Comparison of ENCODE assay signal across 30 cellular contexts in genomic region chr22:26923498-26923897, GRCh38.
"Had no signal": no experiment of that assay in that cellular context is flagged by ENCODE, and none has a peak within 500 bp of the region (broad histone marks: within the 10 kb centered on the region; RNA-seq: fewer than 3 reads in every experiment).

No MANE protein-coding gene starts in this region.

- H2AFZ ChIP-seq: PC-9 had no signal

- H3K4me1 Mint-ChIP-seq: activated CD4-positive, alpha-beta T cell treated with anti-CD3 and anti-CD28 coated beads, Interleukin-2, amount 10 ng/mL, durations not matched to agents 7 days and 5 days; activated T-helper 17 cell treated with anti-CD3 and anti-CD28 coated beads, Interleukin-2, amount 50 U/mL, for 72 hours; central memory CD8-positive, alpha-beta T cell; T-cell had no signal

- H3K27me3 ChIP-seq: MG63 had no signal

- DNase-seq: activated CD4-positive, alpha-beta memory T cell treated with anti-CD3 and anti-CD28 coated beads for 36 hours; activated CD4-positive, alpha-beta T cell treated with anti-CD3 and anti-CD28 coated beads, Interleukin-2, amount 10 ng/mL, durations not matched to agents 7 days and 5 days; activated CD4-positive, CD25-positive, alpha-beta regulatory T cell; activated gamma-delta T cell; activated T-cell treated with anti-CD3 and anti-CD28 coated beads for 4 hours; activated T-cell treated with anti-CD3 and anti-CD28 coated beads, Interleukin-2, amount 50 U/mL, for 48 hours; amygdala; MG63; MV-4-11; NCI-H1092 treated with DMSO at 0.1 percent for 48 hours; NCI-H1436 treated with DMSO at 0.1 percent for 48 hours; NCI-H187; NCI-H2081; NCI-H2171; NCI-H2227 treated with DMSO at 0.1 percent for 48 hours; NCI-H446 treated with DMSO at 0.1 percent for 48 hours; NCI-H524 treated with DMSO at 0.1 percent for 48 hours; NCI-H82; PC-9; SIG-M5; T-cell; T-helper 2 cell; T1000 had no signal

- H3K9me3 ChIP-seq: MG63 had no signal

- FAIRE-seq: astrocyte, TTC549 had no signal

- H3K27me3 Mint-ChIP-seq: activated CD4-positive, alpha-beta T cell treated with anti-CD3 and anti-CD28 coated beads, Interleukin-2, amount 10 ng/mL, durations not matched to agents 7 days and 5 days; activated T-helper 17 cell treated with anti-CD3 and anti-CD28 coated beads, Interleukin-2, amount 50 U/mL, for 72 hours had no signal

- H3K9me3 Mint-ChIP-seq: activated CD4-positive, alpha-beta memory T cell treated with anti-CD3 and anti-CD28 coated beads for 36 hours; activated CD4-positive, alpha-beta T cell treated with anti-CD3 and anti-CD28 coated beads, Interleukin-2, amount 10 ng/mL, durations not matched to agents 7 days and 5 days; activated naive CD4-positive, alpha-beta T cell treated with anti-CD3 and anti-CD28 coated beads for 36 hours; activated T-helper 17 cell treated with anti-CD3 and anti-CD28 coated beads, Interleukin-2, amount 50 U/mL, for 72 hours; brain; central memory CD8-positive, alpha-beta T cell; T-cell had no signal

- H3K27ac Mint-ChIP-seq: activated CD4-positive, alpha-beta memory T cell treated with anti-CD3 and anti-CD28 coated beads for 36 hours; activated CD4-positive, alpha-beta T cell treated with anti-CD3 and anti-CD28 coated beads, Interleukin-2, amount 10 ng/mL, durations not matched to agents 7 days and 5 days; activated naive CD4-positive, alpha-beta T cell treated with anti-CD3 and anti-CD28 coated beads for 36 hours; activated naive CD8-positive, alpha-beta T cell; activated T-helper 17 cell treated with anti-CD3 and anti-CD28 coated beads, Interleukin-2, amount 50 U/mL, for 72 hours; T-cell had no signal

- H3K36me3 Mint-ChIP-seq: activated CD4-positive, alpha-beta memory T cell treated with anti-CD3 and anti-CD28 coated beads for 36 hours; brain had no signal

- H3K4me3 ChIP-seq: MG63, PC-9 had no signal

- H3K4me2 ChIP-seq: PC-9 had no signal

- H3K36me3 ChIP-seq: MG63 had no signal

- H3K4me3 Mint-ChIP-seq: activated CD4-positive, alpha-beta memory T cell treated with anti-CD3 and anti-CD28 coated beads for 36 hours; activated CD4-positive, alpha-beta T cell treated with anti-CD3 and anti-CD28 coated beads, Interleukin-2, amount 10 ng/mL, durations not matched to agents 7 days and 5 days; activated naive CD4-positive, alpha-beta T cell treated with anti-CD3 and anti-CD28 coated beads for 36 hours; activated naive CD8-positive, alpha-beta T cell; activated T-helper 17 cell treated with anti-CD3 and anti-CD28 coated beads, Interleukin-2, amount 50 U/mL, for 72 hours; brain; central memory CD8-positive, alpha-beta T cell; T-cell had no signal

- ATAC-seq: activated T-helper 17 cell treated with anti-CD3 and anti-CD28 coated beads, Interleukin-2, amount 50 U/mL, for 72 hours; T-cell had no signal

- H3K27ac ChIP-seq: PC-9 had no signal
